Comparison of ENCODE assay signal across 8 cellular contexts in the genomic region with DNA sequence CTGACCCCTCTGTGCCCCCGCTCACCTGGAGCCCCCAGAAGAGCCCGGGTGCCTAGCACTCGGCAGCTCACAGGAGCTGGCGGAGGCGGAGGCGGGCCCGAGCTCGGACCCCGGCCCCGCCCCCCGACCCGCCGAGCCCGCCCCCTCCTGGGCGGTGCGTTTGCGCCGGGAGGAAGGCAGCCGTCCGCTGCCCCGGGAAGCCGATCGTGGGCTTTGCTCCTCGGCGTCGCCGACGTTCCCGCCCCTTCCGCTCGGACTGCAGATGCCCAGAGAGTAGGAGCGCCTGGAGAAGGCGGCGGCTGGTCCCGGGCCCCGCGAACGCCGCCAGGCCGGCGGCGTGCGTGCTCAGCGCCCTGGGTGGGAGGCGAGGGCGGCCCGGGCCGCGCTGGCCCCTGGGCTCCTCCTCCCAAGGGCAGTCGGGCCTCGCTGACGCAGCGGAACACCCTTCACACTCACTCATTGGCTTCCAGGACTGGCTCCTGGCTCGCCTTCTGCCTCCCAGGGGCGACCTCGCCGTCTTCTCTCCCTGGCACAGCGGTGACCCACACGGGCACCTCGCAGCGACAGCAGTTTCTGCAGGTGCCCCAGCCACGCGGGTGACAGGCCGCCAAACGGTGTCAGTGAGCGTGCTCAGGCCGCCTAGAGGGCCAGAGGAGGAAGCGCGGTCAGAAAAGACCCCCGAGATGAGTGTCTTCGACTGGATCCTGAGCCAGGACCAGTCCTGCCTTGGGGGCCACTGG. TPM values are rescaled to one million over a fixed set of nuclear protein-coding genes. Genes with fewer than 3 reads are reported as not detected.
DNase-seq lines count a peak whose midpoint lies in the region; ATAC-seq and TF ChIP-seq lines count a peak whose summit lies in the region.

TSS of gene PLSCR3 (minus strand) at position 74 of the 740 bp plus-strand sequence. CDS start 415 bp downstream, outside the sequence.

- CTCF ChIA-PET in CD8-positive, alpha-beta T cell (lab: Charles Lee), result interaction anchor here (0.9 to 1.1 kb wide), 3 partner anchors 9 to 87 kb away, joined by 3 to 5 read pairs (median 3); partner anchors contain the start of genes SLC35G6 and TMEM95
- CTCF ChIA-PET in PC-3 (lab: Charles Lee), result interaction anchor here (1.4 kb wide), 1 partner anchor 9 kb away, joined by 3 read pairs; the partner anchor contains the start of gene TMEM256

- H3K4me3 ChIP-seq in CD8-positive, alpha-beta T cell (ENCODE audit: low read depth, low read length), result peak within 1 kb of the TSS; percentile 84
- H3K4me3 ChIP-seq in PC-3 (ENCODE audit: low read length) (peak within 1 kb of the TSS; percentile 91), mucosa of stomach (ENCODE audit: low read length) (peak within 1 kb of the TSS; percentile 77)

- TF ChIP-seq POLR2A in erythroblast (IDR thresholded peaks at IDR 0.05; ENCODE audit: low read length), result peak; percentile 88

- peaks cover 28% of the 10 kb centered on the region for H3K36me3 ChIP-seq in CD8-positive, alpha-beta T cell (ENCODE audit: insufficient read depth, low read length)
- H3K36me3 ChIP-seq in PC-3 (ENCODE audit: low read depth, low read length), result no peaks in the 10 kb centered on the region; the same call in 1 of the 2 replicates
- H3K36me3 ChIP-seq in mucosa of stomach (ENCODE audit: control insufficient read depth, insufficient read depth, low read length), result no peaks in the 10 kb centered on the region

- no peaks in the 10 kb centered on the region for H3K27me3 ChIP-seq in CD8-positive, alpha-beta T cell (ENCODE audit: insufficient read depth, low read length)
- no peaks in the 10 kb centered on the region for H3K27me3 ChIP-seq in PC-3 (ENCODE audit: low read length)
- no peaks in the 10 kb centered on the region for H3K27me3 ChIP-seq in mucosa of stomach (ENCODE audit: control insufficient read depth, insufficient read depth, low read length)

- peaks cover 33% of the 10 kb centered on the region for H3K4me1 ChIP-seq in CD8-positive, alpha-beta T cell (ENCODE audit: insufficient read depth, low read length)
- peaks cover 4% of the 10 kb centered on the region; the same call in 1 of the 2 replicates for H3K4me1 ChIP-seq in PC-3 (ENCODE audit: insufficient read depth, low read length)
- peaks cover 12% of the 10 kb centered on the region for H3K4me1 ChIP-seq in mucosa of stomach (ENCODE audit: control insufficient read depth, insufficient read depth, low read length)

- peak within 1 kb of the TSS; percentile 92 for H3K27ac Mint-ChIP-seq in CD8-positive, alpha-beta T cell
- peak within 1 kb of the TSS; percentile 96 for H3K27ac Mint-ChIP-seq in activated T-cell treated with anti-CD3 and anti-CD28 coated beads, Interleukin-2, amount 50 U/mL, for 24 hours

- DNase-seq in CD8-positive, alpha-beta T cell, result peak; percentile 65 to 92 (median 79)
- DNase-seq in HPDE6-E6E7 (ENCODE audit: extremely low spot score) (peak; percentile 84), PC-3 (peak; percentile 76), erythroblast (lab: John Stamatoyannopoulos, UW) (peak; percentile 83 to 90)
- peak; percentile 95 for DNase-seq in activated T-cell treated with anti-CD3 and anti-CD28 coated beads, Interleukin-2, amount 50 U/mL, for 24 hours
- peak; percentile 51 to 66 for DNase-seq in stimulated activated CD8-positive, alpha-beta memory T cell treated with anti-CD3 and anti-CD28 coated beads, Interleukin-4, amount 100 ng/mL, for 4 hours (ENCODE audit: low read depth in 2 of 2, low spot score in 1 of 2)

- BruUV-seq in PC-3 (replicated peaks; lab: Mats Ljungman, UMichigan), result TSS peak; percentile 74

- H3K9ac ChIP-seq in PC-3 (ENCODE audit: low read length), result peak within 1 kb of the TSS; percentile 76
- H3K9ac ChIP-seq in mucosa of stomach (ENCODE audit: low read length), result peak within 1 kb of the TSS; percentile 64

- peaks cover 26% of the 10 kb centered on the region for H3K4me1 Mint-ChIP-seq in CD8-positive, alpha-beta T cell (ENCODE audit: low read depth)
- H3K4me1 Mint-ChIP-seq in activated T-cell treated with anti-CD3 and anti-CD28 coated beads, Interleukin-2, amount 50 U/mL, for 24 hours (ENCODE audit: low read depth), result peaks cover 31% of the 10 kb centered on the region

- TF ChIP-seq CTCF in CD8-positive, alpha-beta T cell (IDR thresholded peaks at IDR 0.05), result no peak
- no peak; the same call in 1 of the 2 replicates for TF ChIP-seq CTCF in PC-3 (conservative IDR thresholded peaks at IDR 0.05; ENCODE audit: low read depth, low read length)

- intact Hi-C loops in CD8-positive, alpha-beta T cell (cut with DNase I, micrococcal nuclease), result loop anchor here (1.0 to 2.0 kb wide), 4 partner anchors 10 to 88 kb away; partner anchors contain the start of genes TMEM256 (in 2 of the 2) and TMEM102 (in 1 of the 2)
- intact Hi-C loops in PC-3 (cut with micrococcal nuclease), result loop anchor here (1.0 kb wide), 1 partner anchor 10 kb away; the partner anchor contains the start of gene TMEM256

- peak within 1 kb of the TSS; percentile 68 for H3K27ac ChIP-seq in CD8-positive, alpha-beta T cell (ENCODE audit: low read depth, low read length)
- H3K27ac ChIP-seq in PC-3 (ENCODE audit: low read length), result peak within 1 kb of the TSS; percentile 71

- no peaks in the 10 kb centered on the region for H4K20me1 ChIP-seq in PC-3 (ENCODE audit: low read length)

- POLR2A ChIA-PET in CD8-positive, alpha-beta T cell (lab: Charles Lee), result interaction anchor here (0.9 to 3.8 kb wide), 6 partner anchors 9 to 89 kb away, joined by 3 to 29 read pairs (median 3); partner anchors contain the start of genes ACAP1 and TMEM256
- POLR2A ChIA-PET in PC-3 (lab: Charles Lee; ENCODE audit: unreplicated experiment), result interaction anchor here (1.0 kb wide), 1 partner anchor 9 kb away, joined by 3 read pairs; the partner anchor contains the start of gene TMEM256

- H3K9me2 ChIP-seq in PC-3 (replicated peaks; ENCODE audit: low read length), result no peaks in the 10 kb centered on the region

- peaks cover 37% of the 10 kb centered on the region for H3K36me3 Mint-ChIP-seq in CD8-positive, alpha-beta T cell
- peaks cover 42% of the 10 kb centered on the region for H3K36me3 Mint-ChIP-seq in activated T-cell treated with anti-CD3 and anti-CD28 coated beads, Interleukin-2, amount 50 U/mL, for 24 hours (ENCODE audit: low read depth)

- H3F3A ChIP-seq in PC-3 (ENCODE audit: low read length, unreplicated experiment), result no peaks in the 10 kb centered on the region

- peak within 1 kb of the TSS; percentile 92 for H3K4me3 Mint-ChIP-seq in CD8-positive, alpha-beta T cell
- H3K4me3 Mint-ChIP-seq in activated T-cell treated with anti-CD3 and anti-CD28 coated beads, Interleukin-2, amount 50 U/mL, for 24 hours, result peak within 1 kb of the TSS; percentile 97

- peak within 1 kb of the TSS; percentile 93 for H3K4me2 ChIP-seq in PC-3 (ENCODE audit: low read length)

- no peaks in the 10 kb centered on the region for H3K9me3 ChIP-seq in CD8-positive, alpha-beta T cell (ENCODE audit: low read length)
- H3K9me3 ChIP-seq in PC-3 (ENCODE audit: low read length) (no peaks in the 10 kb centered on the region), mucosa of stomach (ENCODE audit: control insufficient read depth, low read length) (no peaks in the 10 kb centered on the region)

- no peaks in the 10 kb centered on the region for H3K27me3 Mint-ChIP-seq in CD8-positive, alpha-beta T cell (ENCODE audit: low read depth)
- H3K27me3 Mint-ChIP-seq in activated T-cell treated with anti-CD3 and anti-CD28 coated beads, Interleukin-2, amount 50 U/mL, for 24 hours, result no peaks in the 10 kb centered on the region

- peak; percentile 88 for ATAC-seq in CD8-positive, alpha-beta T cell
- ATAC-seq in GM19438 (IDR thresholded peaks at IDR 0.05; ENCODE audit: low read depth, unreplicated experiment), result peak; percentile 76
- peak; percentile 86 for ATAC-seq in PC-3

- H2AFZ ChIP-seq in PC-3 (ENCODE audit: low read length), result peak within 1 kb of the TSS; percentile 88

- no peaks in the 10 kb centered on the region for H3K9me3 Mint-ChIP-seq in CD8-positive, alpha-beta T cell
- H3K9me3 Mint-ChIP-seq in activated T-cell treated with anti-CD3 and anti-CD28 coated beads, Interleukin-2, amount 50 U/mL, for 24 hours, result no peaks in the 10 kb centered on the region

- peaks cover 16% of the 10 kb centered on the region for H3K79me2 ChIP-seq in PC-3 (ENCODE audit: low read length)

RNA-seq across cellular contexts. Expression of gene PLSCR3, which starts in this region (rescaled TPM):
- total RNA-seq in CD8-positive, alpha-beta T cell, result 10 to 100 TPM; 38.1 TPM
- 53.8 and 62.7 TPM in 2 replicates for total RNA-seq in PC-3 (2014; rRNA removed)

Comparison
In these comparisons a context has a peak if more than half of its experiments do, and no peak if none do; other contexts are left out.
1. Peak in every context shown above with its lines: DNase-seq, ATAC-seq, H3K4me3 ChIP-seq and H3K27ac ChIP-seq.